In genomic region chr3:101513419-101513986, GRCh38 we compare ENCODE assay signal across 8 cellular contexts. TPM values are rescaled to one million over a fixed set of nuclear protein-coding genes. Genes with fewer than 3 reads are reported as not detected.
A peak's percentile ranks its signal among the peaks of the same experiment; 100 is the strongest.
DNase-seq lines count a peak whose midpoint lies in the region; ATAC-seq, FAIRE-seq and TF ChIP-seq lines count a peak whose summit lies in the region.

No MANE protein-coding gene starts in this region.

- WGBS in H1 (ENCODE audit: extremely low coverage in 1 of 2, insufficient coverage in 1 of 2, insufficient read length in 1 of 2, insufficient replicate concordance in 2 of 2, low coverage in 1 of 2, low lambda C conversion rate in 2 of 2, missing lambda C conversion rate in 1 of 2), 2 experiments = 54% methylated on average over 12 of the region's 12 CpGs; no CpG with 5 or more reads in 1 of the 2 experiments

- no peak overlapping the region; the same call in 1 of the 2 replicates for H2BK5ac ChIP-seq in H1 (ENCODE audit: low read depth, low read length)

- H4K5ac ChIP-seq in H1 (ENCODE audit: insufficient read length, low read depth, low read length) = peak overlapping the region; percentile 65

- H3K36me3 Mint-ChIP-seq in activated T-cell treated with anti-CD3 and anti-CD28 coated beads, Interleukin-2, amount 50 U/mL, for 24 hours (ENCODE audit: low read depth) = peaks cover 11% of the 10 kb centered on the region
- peaks cover 4 to 13% of the 10 kb centered on the region in 2 donors for H3K36me3 Mint-ChIP-seq in naive B cell

- FAIRE-seq in H1 (lab: Jason Lieb, UNC) = no peak

- DNase-seq in activated T-cell treated with anti-CD3 and anti-CD28 coated beads, Interleukin-2, amount 50 U/mL, for 24 hours = no peak
- no peak for DNase-seq in activated T-cell treated with anti-CD3 and anti-CD28 coated beads, Interleukin-2, amount 50 U/mL, for 1 hour
- no peak for DNase-seq in RWPE2 (ENCODE audit: low spot score)
- DNase-seq in H1 (ENCODE audit: low read depth in 1 of 2, low spot score in 2 of 2) = no peak
- DNase-seq in naive B cell = no peak
- no peak for DNase-seq in NCI-H2171 (lab: John Stamatoyannopoulos, UW)
- no peak for DNase-seq in NCI-H1105 (lab: John Stamatoyannopoulos, UW)

- peak overlapping the region; percentile 95 for H3K4me3 Mint-ChIP-seq in activated T-cell treated with anti-CD3 and anti-CD28 coated beads, Interleukin-2, amount 50 U/mL, for 24 hours
- H3K4me3 Mint-ChIP-seq in naive B cell = peak overlapping the region; percentile 97 to 100 (median 100)

- H3K4me1 ChIP-seq in RWPE2 (ENCODE audit: insufficient read depth, poor library complexity, severe bottlenecking) (peaks cover 25% of the 10 kb centered on the region), H1 (replicated peaks in 1 of 4; ENCODE audit: control insufficient read depth in 3 of 4, insufficient read depth in 4 of 4, low read length in 3 of 4) (peaks cover 0 to under 1% (median 0%) of the 10 kb centered on the region in 4 experiments; a peak in 4 of 7 replicates)

- peak overlapping the region; percentile 12 for H4K91ac ChIP-seq in H1 (replicated peaks; ENCODE audit: insufficient read length, low read length)

- no peaks in the 10 kb centered on the region; the same call in 1 of the 2 replicates for H3K23me2 ChIP-seq in H1 (ENCODE audit: low read depth, low read length)

- H3K18ac ChIP-seq in H1 (ENCODE audit: extremely low read depth, low read length) = no peak overlapping the region

- ATAC-seq in HG02870 (IDR thresholded peaks at IDR 0.05; ENCODE audit: unreplicated experiment) (peak; percentile 24), RWPE2 (ENCODE audit: low read depth) (0 out of 3 replicates have a peak, but pooled peaks have one; percentile 4), naive B cell (ENCODE audit: low read depth in 2 of 2) (peak; percentile 75)

- POLR2A ChIA-PET in H1 (lab: Charles Lee; ENCODE audit: partially characterized antibody) = interaction anchor here (1.2 to 2.4 kb wide), 3 partner anchors 17 to 60 kb away, joined by 5 to 12 read pairs (median 5); no protein-coding TSS in a partner anchor

- H2AFZ ChIP-seq in H1 (ENCODE audit: low read length) = peak overlapping the region; percentile 16; the same call in 1 of the 2 replicates

- no peaks in the 10 kb centered on the region for H3K27me3 Mint-ChIP-seq in activated T-cell treated with anti-CD3 and anti-CD28 coated beads, Interleukin-2, amount 50 U/mL, for 24 hours
- peaks cover 0 to 13% (median 6%) of the 10 kb centered on the region in 3 donors for H3K27me3 Mint-ChIP-seq in naive B cell

- no peak for TF ChIP-seq RAD21 in H1 (IDR thresholded peaks at IDR 0.05 in 1 of 2, conservative IDR thresholded peaks at IDR 0.05 in 1 of 2; ENCODE audit: low read depth in 2 of 2, low read length in 2 of 2)

- H2AK5ac ChIP-seq in H1 (ENCODE audit: low read depth, low read length) = no peak overlapping the region

- H3K27ac Mint-ChIP-seq in activated T-cell treated with anti-CD3 and anti-CD28 coated beads, Interleukin-2, amount 50 U/mL, for 24 hours = peak overlapping the region; percentile 98
- H3K27ac Mint-ChIP-seq in naive B cell = peak overlapping the region; percentile 99 to 100 (median 99)

- no peak overlapping the region for H2BK20ac ChIP-seq in H1 (ENCODE audit: low read length)

- H3K9me3 ChIP-seq in RWPE2 (ENCODE audit: severe bottlenecking) (no peaks in the 10 kb centered on the region), H1 (ENCODE audit: insufficient read depth in 2 of 2, low read depth in 1 of 2, low read length in 1 of 2) (no peaks in the 10 kb centered on the region)

- H4K20me1 ChIP-seq in H1 (replicated peaks in 1 of 2; ENCODE audit: control insufficient read depth in 1 of 2, insufficient read depth in 2 of 2, low read length in 2 of 2) = no peaks in the 10 kb centered on the region

- TF ChIP-seq EP300 in H1 (IDR thresholded peaks at IDR 0.05; ENCODE audit: borderline replicate concordance in 1 of 2, low read depth in 2 of 2, low read length in 2 of 2) = no peak

- no peak overlapping the region for H3K23ac ChIP-seq in H1 (ENCODE audit: insufficient read length)

- TF ChIP-seq POLR2A in H1 (IDR thresholded peaks at IDR 0.05; ENCODE audit: control extremely low read depth in 1 of 2, low read depth in 2 of 2, low read length in 2 of 2) = no peak

- H4K8ac ChIP-seq in H1 (ENCODE audit: extremely low read depth, insufficient read depth, low read length) = no peak overlapping the region

- peak overlapping the region; percentile 47 to 89; a peak in 3 of 4 replicates for H3K4me2 ChIP-seq in H1 (ENCODE audit: insufficient read depth in 1 of 2, low read depth in 2 of 2, low read length in 2 of 2)

- no peak overlapping the region; a peak in 1 of 7 replicates for H3K9ac ChIP-seq in H1 (replicated peaks in 1 of 4; ENCODE audit: extremely low read depth in 1 of 4, low read depth in 3 of 4, low read length in 3 of 4)

- CTCF ChIA-PET in H1 (lab: Charles Lee; ENCODE audit: partially characterized antibody) = interaction anchor here (1.6 kb wide), 1 partner anchor 9 kb away, joined by 4 read pairs; no protein-coding TSS in a partner anchor

- peak overlapping the region; percentile 21 for H3K56ac ChIP-seq in H1 (replicated peaks; ENCODE audit: insufficient read length, low read depth, low read length)

- H3K36me3 ChIP-seq in RWPE2 (ENCODE audit: low read depth) = no peaks in the 10 kb centered on the region
- H3K36me3 ChIP-seq in H1 (ENCODE audit: control insufficient read depth in 2 of 4, insufficient read depth in 4 of 4, low read length in 3 of 4) = no peaks in the 10 kb centered on the region

- H3K27me3 ChIP-seq in RWPE2 (ENCODE audit: insufficient read depth, poor library complexity, severe bottlenecking) (no peaks in the 10 kb centered on the region), H1 (replicated peaks in 1 of 4; ENCODE audit: control insufficient read depth in 3 of 4, extremely low read depth in 1 of 4, insufficient read depth in 3 of 4, low read length in 3 of 4) (no peaks in the 10 kb centered on the region)

- H3K14ac ChIP-seq in H1 (ENCODE audit: insufficient read length) = no peak overlapping the region

- peak overlapping the region; percentile 61 for H3K4me3 ChIP-seq in RWPE2 (ENCODE audit: severe bottlenecking)
- H3K4me3 ChIP-seq in H1 (ENCODE audit: extremely low read depth in 1 of 4, insufficient read depth in 2 of 4, low read depth in 3 of 4, low read length in 4 of 4) = peak overlapping the region; percentile 66 to 80 (median 78); a peak in 6 of 8 replicates

- H3K27ac ChIP-seq in RWPE2 (ENCODE audit: poor library complexity, severe bottlenecking) (peak overlapping the region; percentile 84), H1 (ENCODE audit: low read depth, low read length) (peak overlapping the region; percentile 22; the same call in 1 of the 2 replicates)

- H3K4me1 Mint-ChIP-seq in activated T-cell treated with anti-CD3 and anti-CD28 coated beads, Interleukin-2, amount 50 U/mL, for 24 hours (ENCODE audit: low read depth) = peaks cover 60% of the 10 kb centered on the region
- H3K4me1 Mint-ChIP-seq in naive B cell = peaks cover 17 to 44% (median 29%) of the 10 kb centered on the region in 3 donors

- no peaks in the 10 kb centered on the region for H3K9me3 Mint-ChIP-seq in activated T-cell treated with anti-CD3 and anti-CD28 coated beads, Interleukin-2, amount 50 U/mL, for 24 hours
- H3K9me3 Mint-ChIP-seq in naive B cell = peaks cover 0 to 5% (median 0%) of the 10 kb centered on the region in 7 donors

- no peak overlapping the region for H2BK120ac ChIP-seq in H1 (replicated peaks; ENCODE audit: low read depth, low read length)

- H2BK12ac ChIP-seq in H1 (ENCODE audit: low read depth, low read length) = no peak overlapping the region

- H3K4ac ChIP-seq in H1 (replicated peaks; ENCODE audit: insufficient read length, low read depth, low read length) = no peak overlapping the region

- H2BK15ac ChIP-seq in H1 (ENCODE audit: low read length) = no peak overlapping the region

- TF ChIP-seq CTCF in RWPE2 (IDR thresholded peaks at IDR 0.05; ENCODE audit: poor library complexity, severe bottlenecking) = no peak
- no peak for TF ChIP-seq CTCF in H1 (IDR thresholded peaks at IDR 0.05; ENCODE audit: control extremely low read depth in 1 of 3, insufficient read depth in 1 of 3, low read depth in 1 of 3, low read length in 3 of 3)

- H3K79me1 ChIP-seq in H1 (ENCODE audit: low read depth, low read length) = no peaks in the 10 kb centered on the region

- H3K79me2 ChIP-seq in H1 (ENCODE audit: control insufficient read depth in 1 of 2, insufficient read depth in 2 of 2, low read length in 2 of 2) = 0 out of 4 replicates have a peak, but pooled peaks cover 0 to 3% of the 10 kb centered on the region in 2 experiments

TF ChIP-seq in H1, 55 proteins besides CTCF, POLR2A, EP300 and RAD21:
- TF ChIP-seq CHD2 (IDR thresholded peaks at IDR 0.05; ENCODE audit: low read length) = 0 out of 2 replicates have a peak, but pooled peaks have one; percentile 38
- TF ChIP-seq TAF1 (IDR thresholded peaks at IDR 0.05; ENCODE audit: low read depth, low read length) = no peak

RNA-seq across cellular contexts. Expression of gene SENP7, which starts 0.5 kb away (rescaled TPM):
- total RNA-seq in H1 (2021; fragmentation: NEBNext Ultra II Directional; extraction: Animal tissue kit (Norgen Biotek cat#: 25700)) = 6.5 and 7.8 TPM in 2 replicates
- 1.6 and 2.8 TPM in 2 replicates for polyA plus RNA-seq in H1 (2011; rRNA removed)
- 5.1 TPM for polyA plus RNA-seq in H1 (2011; cell fraction: cytosol; rRNA removed)
- 7.3 TPM for polyA plus RNA-seq in H1 (2011; cell fraction: nucleus; rRNA removed)
- 3.3 to 6.8 TPM (median 4.5 TPM) in 4 replicates for polyA plus RNA-seq in H1 (2012, experiment 1 of 2)
- polyA plus RNA-seq in H1 (2012, experiment 2 of 2) = 0.39 TPM
- polyA plus RNA-seq in H1 (2013, experiment 1 of 2) = 6.7 TPM
- 5.7 TPM for polyA plus RNA-seq in H1 (2013, experiment 2 of 2)
- polyA minus RNA-seq in H1 (2011; rRNA and poly(A)+ RNA removed) = 11.0 and 18.8 TPM in 2 replicates
- 7.0 TPM for polyA minus RNA-seq in H1 (2011; cell fraction: cytosol; rRNA and poly(A)+ RNA removed)
- 37.0 TPM for polyA minus RNA-seq in H1 (2011; cell fraction: nucleus; rRNA and poly(A)+ RNA removed)
- 10 to 100 TPM in 3 of 6 donors, 1 to 10 TPM in 3; 7.7 to 13.3 (median 10.9) TPM for polyA plus RNA-seq in naive B cell (ENCODE audit: low read depth in 6 of 6)

RNA-seq across cellular contexts. Expression of gene TRMT10C, which starts 48.2 kb away (rescaled TPM):
- 49.4 and 55.9 TPM in 2 replicates for total RNA-seq in H1 (2021; fragmentation: NEBNext Ultra II Directional; extraction: Animal tissue kit (Norgen Biotek cat#: 25700))
- polyA plus RNA-seq in H1 (2011; rRNA removed) (22.3 and 27.4 TPM in 2 replicates), naive B cell (ENCODE audit: low read depth in 6 of 6) (10 to 100 TPM; 41.8 to 61.9 (median 52.6) TPM)
- polyA plus RNA-seq in H1 (2011; cell fraction: cytosol; rRNA removed) = 26.7 TPM
- polyA plus RNA-seq in H1 (2011; cell fraction: nucleus; rRNA removed) = 9.4 TPM
- 24.3 to 54.2 TPM (median 27.3 TPM) in 4 replicates for polyA plus RNA-seq in H1 (2012, experiment 1 of 2)
- 4.7 TPM for polyA plus RNA-seq in H1 (2012, experiment 2 of 2)
- polyA plus RNA-seq in H1 (2013, experiment 1 of 2) = 71.6 TPM
- 67.6 TPM for polyA plus RNA-seq in H1 (2013, experiment 2 of 2)
- polyA minus RNA-seq in H1 (2011; rRNA and poly(A)+ RNA removed) = 15.6 and 21.5 TPM in 2 replicates
- polyA minus RNA-seq in H1 (2011; cell fraction: cytosol; rRNA and poly(A)+ RNA removed) = 19.5 TPM
- polyA minus RNA-seq in H1 (2011; cell fraction: nucleus; rRNA and poly(A)+ RNA removed) = 19.5 TPM

Comparison
In these comparisons a context has a peak if more than half of its experiments do, and no peak if none do; other contexts are left out.
1. ATAC-seq: peak in every context shown above with its lines; median percentile 75 in naive B cell; 24 in HG02870; 4 in RWPE2.